In genomic region chr16:22623351-22623781, GRCh38 we compare ENCODE assay signal across 19 cellular contexts.
DNase-seq lines count a peak whose midpoint lies in the region; ATAC-seq, FAIRE-seq and TF ChIP-seq lines count a peak whose summit lies in the region.
"Had no signal": no experiment of that assay in that cellular context is flagged by ENCODE, and none has a peak within 500 bp of the region (broad histone marks: within the 10 kb centered on the region; RNA-seq: fewer than 3 reads in every experiment).

No MANE protein-coding gene starts in this region.

- DNase-seq in AG04449 (ENCODE audit: low read depth, low spot score): peak; percentile 59
- DNase-seq in HFF-Myc (ENCODE audit: extremely low read depth, low read depth): peak; percentile 14
- DNase-seq in bronchial epithelial cell (ENCODE audit: low read depth): peak; percentile 79
- DNase-seq in keratinocyte (ENCODE audit: low read depth, low spot score): peak; percentile 33
- no peak for DNase-seq in ovary
- no peak for DNase-seq in stimulated activated CD4-positive, alpha-beta T cell treated with anti-CD3 and anti-CD28 coated beads, Interleukin-4, amount 100 ng/mL, for 1 hour
- DNase-seq: CD4-positive, alpha-beta memory T cell; heart left ventricle; immature natural killer cell; IMR-90; NCI-H526 treated with DMSO at 0.1 percent for 48 hours; OCI-M1; SJCRH30; stimulated activated naive CD4-positive, alpha-beta T cell had no signal

- no peak for ATAC-seq in GM19467 (IDR thresholded peaks at IDR 0.05; ENCODE audit: unreplicated experiment)
- ATAC-seq in HG03342 (IDR thresholded peaks at IDR 0.05; ENCODE audit: unreplicated experiment): no peak
- ATAC-seq: heart left ventricle had no signal

- POLR2A ChIA-PET in AG04449 (lab: Yijun Ruan, JAX): no interaction called here

- dilution Hi-C loops in keratinocyte (cut with MboI; ENCODE audit: extremely low pct_ligation_motif_present, low sequenced_read_pairs): no loop called here

- H3K9ac ChIP-seq in keratinocyte (ENCODE audit: control insufficient read depth, extremely low read depth, insufficient read depth, low read length): no peak overlapping the region

- CTCF ChIA-PET in AG04449 (lab: Yijun Ruan, JAX): no interaction called here

- TF ChIP-seq CTCF in AG04449 (IDR thresholded peaks at IDR 0.05; ENCODE audit: insufficient read depth, low read length, missing control alignments) (no peak), HFF-Myc (IDR thresholded peaks at IDR 0.05; ENCODE audit: low read depth, low read length, missing control alignments) (no peak), bronchial epithelial cell (IDR thresholded peaks at IDR 0.05; ENCODE audit: insufficient read depth, low read length, severe bottlenecking) (no peak), keratinocyte (optimal IDR thresholded peaks at IDR 0.05 in 1 of 3, IDR thresholded peaks at IDR 0.05 in 1 of 3, conservative IDR thresholded peaks at IDR 0.05 in 1 of 3; ENCODE audit: extremely low read depth in 1 of 3, insufficient read depth in 2 of 3, low read length in 3 of 3) (no peak), ovary (IDR thresholded peaks at IDR 0.05) (no peak)

- WGBS in ovary, 3 donors: 46 to 74% (median 53%) methylated on average over 2 of the region's 2 CpGs

- TF ChIP-seq POLR2A in ovary (IDR thresholded peaks at IDR 0.05): no peak

- no peak for TF ChIP-seq EP300 in ovary (IDR thresholded peaks at IDR 0.05)

- no peak overlapping the region for H3K4me3 ChIP-seq in AG04449 (ENCODE audit: low read depth, low read length)
- no peak overlapping the region for H3K4me3 ChIP-seq in HFF-Myc (replicated peaks; ENCODE audit: low read depth, low read length)
- H3K4me3 ChIP-seq in bronchial epithelial cell (ENCODE audit: low read depth, low read length): no peak overlapping the region
- H3K4me3 ChIP-seq in keratinocyte (ENCODE audit: control insufficient read depth in 2 of 3, extremely low read depth in 1 of 3, insufficient read depth in 2 of 3, low read depth in 1 of 3, low read length in 3 of 3): no peak overlapping the region
- H3K4me3 ChIP-seq in ovary: no peak overlapping the region
- H3K4me3 ChIP-seq: adrenal gland, heart left ventricle, SJCRH30, upper lobe of left lung had no signal

- intact Hi-C loops in ovary (cut with DNase I): no loop called here

- H3K79me2 ChIP-seq in keratinocyte (ENCODE audit: control insufficient read depth, insufficient read depth, low read length): no peaks in the 10 kb centered on the region

- H4K20me1 ChIP-seq in keratinocyte (ENCODE audit: control insufficient read depth, extremely low read depth, insufficient read depth, low read length): no peaks in the 10 kb centered on the region

- H3K27ac ChIP-seq in keratinocyte (ENCODE audit: control insufficient read depth, insufficient read depth, low read length) (no peak overlapping the region), ovary (no peak overlapping the region)
- H3K27ac ChIP-seq: adrenal gland, heart left ventricle, SJCRH30, upper lobe of left lung had no signal

- H3K4me1 ChIP-seq in keratinocyte (ENCODE audit: control insufficient read depth, extremely low read depth, insufficient read depth, low read length) (peaks cover 42% of the 10 kb centered on the region), ovary (ENCODE audit: insufficient read depth) (no peaks in the 10 kb centered on the region)
- H3K4me1 ChIP-seq: adrenal gland, heart left ventricle, SJCRH30, upper lobe of left lung had no signal

- no peak overlapping the region for H3K4me2 ChIP-seq in keratinocyte (ENCODE audit: control insufficient read depth, extremely low read depth, insufficient read depth, low read depth, low read length)

- H2AFZ ChIP-seq in keratinocyte (ENCODE audit: control insufficient read depth, low read length): no peak overlapping the region

- no peaks in the 10 kb centered on the region for H3K9me1 ChIP-seq in keratinocyte (ENCODE audit: control insufficient read depth, extremely low read depth, insufficient read depth, low read length)

- H3K9me3 ChIP-seq in keratinocyte (ENCODE audit: control insufficient read depth, low read depth, low read length) (no peaks in the 10 kb centered on the region), ovary (no peaks in the 10 kb centered on the region)
- H3K9me3 ChIP-seq: adrenal gland, SJCRH30, upper lobe of left lung had no signal

- FAIRE-seq in bronchial epithelial cell (lab: Jason Lieb, UNC) (no peak), keratinocyte (lab: Jason Lieb, UNC) (peak; percentile 76)
- FAIRE-seq: colon had no signal

- no peaks in the 10 kb centered on the region for H3K27me3 ChIP-seq in bronchial epithelial cell (ENCODE audit: control insufficient read depth, insufficient read depth, low read length)
- H3K27me3 ChIP-seq in keratinocyte (ENCODE audit: control insufficient read depth, extremely low read depth, insufficient read depth, low read length): no peaks in the 10 kb centered on the region
- no peaks in the 10 kb centered on the region for H3K27me3 ChIP-seq in ovary
- H3K27me3 ChIP-seq: adrenal gland, upper lobe of left lung had no signal

- H3K36me3 ChIP-seq in bronchial epithelial cell (ENCODE audit: control insufficient read depth, insufficient read depth, low read length) (no peaks in the 10 kb centered on the region), keratinocyte (ENCODE audit: control insufficient read depth in 2 of 2, extremely low read depth in 1 of 2, insufficient read depth in 2 of 2, low read length in 2 of 2) (no peaks in the 10 kb centered on the region), ovary (no peaks in the 10 kb centered on the region)
- H3K36me3 ChIP-seq: adrenal gland, heart left ventricle, SJCRH30, upper lobe of left lung had no signal

Comparison
In these comparisons a context has a peak if more than half of its experiments do, and no peak if none do; other contexts are left out.
1. DNase-seq: peak in AG04449 (single experiment), HFF-Myc (single experiment), bronchial epithelial cell (single experiment) and keratinocyte (single experiment); none in ovary (0 of 5) and stimulated activated CD4-positive, alpha-beta T cell treated with anti-CD3 and anti-CD28 coated beads, Interleukin-4, amount 100 ng/mL, for 1 hour (single experiment).